Comparison of ENCODE assay signal across 11 cellular contexts in the genomic region with DNA sequence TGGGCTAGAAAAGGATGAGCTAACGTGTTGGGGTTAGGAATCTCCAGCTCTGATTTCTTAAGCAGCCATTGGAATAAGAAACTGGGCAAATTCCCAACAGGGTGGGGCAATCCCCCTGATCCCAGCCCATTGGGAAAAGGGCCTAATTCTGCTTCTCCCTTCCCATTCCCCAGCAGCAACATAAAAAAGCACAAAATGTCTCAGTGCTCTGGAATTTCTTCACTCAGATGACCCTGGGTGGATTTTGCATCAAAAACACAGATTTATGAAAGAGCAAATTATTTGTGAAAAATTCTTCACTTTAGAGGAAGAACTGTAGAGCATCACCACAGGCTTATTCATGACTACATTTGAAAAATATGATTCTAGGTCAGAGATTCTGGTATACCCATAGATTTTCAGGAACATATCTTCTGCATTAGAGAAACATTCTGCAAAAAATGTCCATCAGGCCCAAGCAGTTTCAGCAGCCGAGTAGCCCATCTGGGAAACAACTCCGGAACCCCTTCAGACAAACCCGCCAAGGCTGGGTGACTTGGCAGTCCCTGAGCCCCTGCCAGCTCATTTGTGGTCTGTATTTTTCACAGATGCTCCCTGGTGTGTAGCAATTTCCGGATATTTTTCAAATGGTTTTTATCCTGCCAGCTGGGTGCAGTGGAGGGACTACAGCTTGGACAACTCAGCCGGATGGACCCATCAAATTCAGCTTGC.
A peak's percentile ranks its signal among the peaks of the same experiment; 100 is the strongest.
DNase-seq lines count a peak whose midpoint lies in the region; ATAC-seq and TF ChIP-seq lines count a peak whose summit lies in the region.
"Had no signal": no experiment of that assay in that cellular context is flagged by ENCODE, and none has a peak within 500 bp of the region (broad histone marks: within the 10 kb centered on the region; RNA-seq: fewer than 3 reads in every experiment).

No MANE protein-coding gene starts in this region.

- intact Hi-C loops in ovary (cut with DNase I), result loop anchor here in 2 of 4 donors (10.0 kb wide), 2 partner anchors 101 to 139 kb away; no protein-coding TSS in a partner anchor
- intact Hi-C loops in colonic mucosa (cut with DNase I), result no loop called here

- H3K27ac ChIP-seq in BLaER1 treated with 17β-estradiol and CSF1 and Interleukin-3, amounts not matched to agents 10 nM and 100 nM, result peak overlapping the region; percentile 28 to 100 (median 98); a peak in 21 of 22 replicates
- peak overlapping the region in 1 of 2 donors; percentile 8 for H3K27ac ChIP-seq in ovary
- H3K27ac ChIP-seq in colonic mucosa, result no peak overlapping the region

- H3K4me3 ChIP-seq in BLaER1 treated with 17β-estradiol and CSF1 and Interleukin-3, amounts not matched to agents 10 nM and 100 nM, result peak overlapping the region in 7 of 10 experiments; percentile 17 to 58 (median 36); a peak in 6 of 20 replicates
- H3K4me3 ChIP-seq in fibroblast of mammary gland (ENCODE audit: control insufficient read depth, low read depth, low read length) (no peak overlapping the region), ovary (no peak overlapping the region), colonic mucosa (no peak overlapping the region)

- TF ChIP-seq EP300 in ovary (IDR thresholded peaks at IDR 0.05), result no peak

- H3K9ac ChIP-seq in BLaER1 treated with 17β-estradiol and CSF1 and Interleukin-3, amounts not matched to agents 10 nM and 100 nM, result peak overlapping the region; percentile 14 to 94 (median 90); a peak in 20 of 22 replicates
- no peak overlapping the region for H3K9ac ChIP-seq in colonic mucosa (ENCODE audit: low read depth in 2 of 2, low read length in 2 of 2)

- peaks cover 5 to 22% (median 11%) of the 10 kb centered on the region in 11 experiments; a peak in 20 of 22 replicates for H3K9me3 ChIP-seq in BLaER1 treated with 17β-estradiol and CSF1 and Interleukin-3, amounts not matched to agents 10 nM and 100 nM (replicated peaks in 1 of 11)
- H3K9me3 ChIP-seq in ovary, result no peaks in the 10 kb centered on the region
- H3K9me3 ChIP-seq in colonic mucosa, result no peaks in the 10 kb centered on the region

- TF ChIP-seq POLR2A in ovary (IDR thresholded peaks at IDR 0.05), result no peak

- peaks cover 76 to 91% (median 84%) of the 10 kb centered on the region in 10 experiments for H3K4me1 ChIP-seq in BLaER1 treated with 17β-estradiol and CSF1 and Interleukin-3, amounts not matched to agents 10 nM and 100 nM
- H3K4me1 ChIP-seq in ovary (ENCODE audit: insufficient read depth) (peaks cover 4% of the 10 kb centered on the region), colonic mucosa (no peaks in the 10 kb centered on the region)

- TF ChIP-seq CTCF in fibroblast of mammary gland (conservative IDR thresholded peaks at IDR 0.05; ENCODE audit: control insufficient read depth, insufficient read depth, low read depth, low read length) (no peak), ovary (IDR thresholded peaks at IDR 0.05) (no peak), colonic mucosa (IDR thresholded peaks at IDR 0.05) (no peak)

- WGBS in ovary, 3 donors, result 53 to 63% (median 55%) methylated on average over 6 of the region's 6 CpGs

- no peaks in the 10 kb centered on the region for H3K27me3 ChIP-seq in BLaER1 treated with 17β-estradiol and CSF1 and Interleukin-3, amounts not matched to agents 10 nM and 100 nM
- no peaks in the 10 kb centered on the region for H3K27me3 ChIP-seq in ovary
- H3K27me3 ChIP-seq in colonic mucosa, result no peaks in the 10 kb centered on the region

- peak overlapping the region; percentile 66 to 89 (median 81) for H3K4me2 ChIP-seq in BLaER1 treated with 17β-estradiol and CSF1 and Interleukin-3, amounts not matched to agents 10 nM and 100 nM

- H3K36me3 ChIP-seq in BLaER1 treated with 17β-estradiol and CSF1 and Interleukin-3, amounts not matched to agents 10 nM and 100 nM, result peaks cover 0 to 4% (median 0%) of the 10 kb centered on the region in 11 experiments; a peak in 1 of 22 replicates
- H3K36me3 ChIP-seq in ovary (no peaks in the 10 kb centered on the region), colonic mucosa (no peaks in the 10 kb centered on the region)

- no peaks in the 10 kb centered on the region for H4K20me1 ChIP-seq in BLaER1 treated with 17β-estradiol and CSF1 and Interleukin-3, amounts not matched to agents 10 nM and 100 nM

- ATAC-seq in HG03520 (IDR thresholded peaks at IDR 0.05; ENCODE audit: unreplicated experiment), result no peak
- no peak for ATAC-seq in GM18873 (IDR thresholded peaks at IDR 0.05; ENCODE audit: low FRiP score, unreplicated experiment)
- ATAC-seq in GM21367 (IDR thresholded peaks at IDR 0.05; ENCODE audit: unreplicated experiment), result no peak
- ATAC-seq: stimulated activated effector memory CD8-positive, alpha-beta T cell treated with anti-CD3 and anti-CD28 coated beads, Interleukin-12 subunit alpha, Interleukin-12 subunit beta, amount 100 ng/mL, for 72 hours had no signal

- DNase-seq in NCI-H226 (peak; percentile 71), fibroblast of mammary gland (ENCODE audit: low read depth) (peak; percentile 95), ovary (peak; percentile 48 to 78 (median 59)), colonic mucosa (no peak)
- DNase-seq: DND-41, RPMI8226 had no signal

Comparison
In these comparisons a context has a peak if more than half of its experiments do, and no peak if none do; other contexts are left out.
1. H3K4me3 ChIP-seq: peak in BLaER1 treated with 17β-estradiol and CSF1 and Interleukin-3, amounts not matched to agents 10 nM and 100 nM (7 of 10); none in fibroblast of mammary gland (single experiment), ovary (single experiment) and colonic mucosa (single experiment).
2. H3K9ac ChIP-seq: peak in BLaER1 treated with 17β-estradiol and CSF1 and Interleukin-3, amounts not matched to agents 10 nM and 100 nM (11 of 11); none in colonic mucosa (0 of 2).